ENCODE assay signal across 8 cellular contexts in the genomic region with DNA sequence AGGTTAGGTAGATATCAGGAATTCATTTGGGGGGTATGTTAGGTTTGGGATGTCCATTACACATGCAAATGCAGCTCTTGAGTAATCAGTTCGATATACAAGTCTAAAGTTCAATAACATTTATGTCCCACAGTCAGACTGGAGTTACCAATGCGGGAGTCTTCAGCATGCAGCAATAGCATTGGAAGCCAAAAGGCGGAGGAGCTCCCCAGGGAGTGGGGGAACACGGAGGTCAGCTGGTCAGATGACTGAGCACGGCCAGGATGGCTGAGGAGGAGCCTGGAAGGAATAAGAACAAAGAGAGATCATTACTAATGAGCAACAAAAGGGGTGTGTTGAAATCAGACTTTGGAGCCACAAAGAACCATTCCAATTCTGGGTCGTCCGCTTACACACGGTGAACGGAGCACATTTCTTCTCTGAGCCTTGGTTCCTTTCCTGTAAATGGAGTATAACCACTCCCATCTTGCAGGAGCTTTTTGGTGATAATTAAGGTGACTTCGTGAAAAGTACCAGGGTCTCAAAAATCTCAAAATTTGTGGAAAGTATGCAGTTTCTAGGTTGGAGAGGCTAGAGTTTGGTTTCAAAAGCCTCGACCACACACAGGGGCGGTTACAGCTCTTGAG. TPM values are rescaled to one million over a fixed set of nuclear protein-coding genes. Genes with fewer than 3 reads are reported as not detected.
A peak's percentile ranks its signal among the peaks of the same experiment; 100 is the strongest.
DNase-seq lines count a peak whose midpoint lies in the region; ATAC-seq and TF ChIP-seq lines count a peak whose summit lies in the region.

No MANE protein-coding gene starts in this region.

- peaks cover 6% of the 10 kb centered on the region for H3K9me3 ChIP-seq in A673 (ENCODE audit: low read depth, low read length, poor library complexity, severe bottlenecking)

- CTCF ChIA-PET in A673 (lab: Charles Lee) (interaction anchor here (0.6 kb wide), 1 partner anchor 67 kb away, joined by 3 read pairs; no protein-coding TSS in a partner anchor), HEK293T (lab: Yijun Ruan, JAX) (interaction anchor here (1.8 kb wide), 1 partner anchor 67 kb away, joined by 4 read pairs; no protein-coding TSS in a partner anchor)

- peaks cover 36% of the 10 kb centered on the region for H3K36me3 Mint-ChIP-seq in activated T-helper 1 cell treated with anti-CD3 and anti-CD28 coated beads, Interleukin-12 subunit alpha, Interleukin-12 subunit beta, Interleukin-2, Interleukin-4 antibody, amounts not matched to agents 30 ng/mL and 10 ng/mL and 1 ng/mL, durations not matched to agents 14 hours and 24 hours and 36 hours (ENCODE audit: low read depth)

- H3K4me3 ChIP-seq in A673 (ENCODE audit: low read depth, low read length, poor library complexity, severe bottlenecking) (peak overlapping the region; percentile 55), retinal pigment epithelial cell (ENCODE audit: low read length) (peak overlapping the region; percentile 19)

- H3K4me1 ChIP-seq in A673 (ENCODE audit: insufficient read depth, low read length, poor library complexity, severe bottlenecking), result peaks cover 9% of the 10 kb centered on the region

- peak overlapping the region; percentile 87 for H3K27ac ChIP-seq in A673 (ENCODE audit: low read depth, low read length, poor library complexity, severe bottlenecking)

- peaks cover 41% of the 10 kb centered on the region for H3K4me1 Mint-ChIP-seq in activated T-helper 1 cell treated with anti-CD3 and anti-CD28 coated beads, Interleukin-12 subunit alpha, Interleukin-12 subunit beta, Interleukin-2, Interleukin-4 antibody, amounts not matched to agents 30 ng/mL and 10 ng/mL and 1 ng/mL, durations not matched to agents 14 hours and 24 hours and 36 hours (ENCODE audit: low read depth)

- peaks cover 25% of the 10 kb centered on the region for H3K36me3 ChIP-seq in A673 (ENCODE audit: insufficient read depth, low read length, poor library complexity, severe bottlenecking)

- DNase-seq in A673 (ENCODE audit: low spot score), result no peak
- no peak for DNase-seq in HEK293T (ENCODE audit: extremely low spot score)
- DNase-seq in activated T-helper 1 cell treated with anti-CD3 and anti-CD28 coated beads, Interleukin-12 subunit alpha, Interleukin-12 subunit beta, Interleukin-2, Interleukin-4 antibody, amounts not matched to agents 30 ng/mL and 10 ng/mL and 1 ng/mL, durations not matched to agents 14 hours and 24 hours and 36 hours (ENCODE audit: low spot score), result no peak
- peak; percentile 89 for DNase-seq in left cardiac atrium
- no peak for DNase-seq in retinal pigment epithelial cell (ENCODE audit: low read depth)
- DNase-seq in 8988T, result no peak
- no peak for DNase-seq in LoVo (ENCODE audit: low spot score)
- DNase-seq in NCI-H524 treated with DMSO at 0.1 percent for 48 hours (lab: John Stamatoyannopoulos, UW), result no peak

- POLR2A ChIA-PET in A673 (lab: Charles Lee; ENCODE audit: low non-redundant PET) (no interaction called here), HEK293T (lab: Yijun Ruan, JAX) (interaction anchor here (2.2 kb wide), 1 partner anchor 21 kb away, joined by 9 read pairs; the partner anchor contains the start of gene DEPP1)

- peak; percentile 46 to 54 for ATAC-seq in left cardiac atrium

- TF ChIP-seq CTCF in A673 (conservative IDR thresholded peaks at IDR 0.05; ENCODE audit: low read depth, low read length), result no peak
- TF ChIP-seq CTCF in retinal pigment epithelial cell (conservative IDR thresholded peaks at IDR 0.05; ENCODE audit: low read depth, low read length), result no peak

- peak overlapping the region; percentile 93 for H3K27ac Mint-ChIP-seq in activated T-helper 1 cell treated with anti-CD3 and anti-CD28 coated beads, Interleukin-12 subunit alpha, Interleukin-12 subunit beta, Interleukin-2, Interleukin-4 antibody, amounts not matched to agents 30 ng/mL and 10 ng/mL and 1 ng/mL, durations not matched to agents 14 hours and 24 hours and 36 hours

- peak overlapping the region; percentile 83 for H3K4me3 Mint-ChIP-seq in activated T-helper 1 cell treated with anti-CD3 and anti-CD28 coated beads, Interleukin-12 subunit alpha, Interleukin-12 subunit beta, Interleukin-2, Interleukin-4 antibody, amounts not matched to agents 30 ng/mL and 10 ng/mL and 1 ng/mL, durations not matched to agents 14 hours and 24 hours and 36 hours

- intact Hi-C loops in A673 (cut with micrococcal nuclease; ENCODE audit: unreplicated experiment), result loop anchor here (10.0 kb wide), 1 partner anchor 675 kb away; the partner anchor contains the start of gene ZFAND4
- intact Hi-C loops in activated T-helper 1 cell treated with anti-CD3 and anti-CD28 coated beads, Interleukin-12 subunit alpha, Interleukin-12 subunit beta, Interleukin-2, Interleukin-4 antibody, amounts not matched to agents 30 ng/mL and 10 ng/mL and 1 ng/mL, durations not matched to agents 14 hours and 24 hours and 36 hours (cut with micrococcal nuclease), result loop anchor here (2.0 to 10.0 kb wide), 5 partner anchors 67 to 1025 kb away; partner anchors contain the start of genes ALOX5 and ZFAND4
- intact Hi-C loops in left cardiac atrium (cut with DNase I), result no loop called here

- peaks cover 19% of the 10 kb centered on the region for H3K9me3 Mint-ChIP-seq in activated T-helper 1 cell treated with anti-CD3 and anti-CD28 coated beads, Interleukin-12 subunit alpha, Interleukin-12 subunit beta, Interleukin-2, Interleukin-4 antibody, amounts not matched to agents 30 ng/mL and 10 ng/mL and 1 ng/mL, durations not matched to agents 14 hours and 24 hours and 36 hours

- H3K27me3 ChIP-seq in A673 (replicated peaks; ENCODE audit: insufficient read depth, low read depth, low read length, poor library complexity), result no peaks in the 10 kb centered on the region

- peaks cover 7% of the 10 kb centered on the region for H3K27me3 Mint-ChIP-seq in activated T-helper 1 cell treated with anti-CD3 and anti-CD28 coated beads, Interleukin-12 subunit alpha, Interleukin-12 subunit beta, Interleukin-2, Interleukin-4 antibody, amounts not matched to agents 30 ng/mL and 10 ng/mL and 1 ng/mL, durations not matched to agents 14 hours and 24 hours and 36 hours (ENCODE audit: insufficient read depth)

- BruUV-seq in A673 (replicated peaks; lab: Mats Ljungman, UMichigan), result TSS peak; percentile 95

TF ChIP-seq in HEK293T, 16 proteins besides CTCF, POLR2A, EP300 and RAD21:
- peak; percentile 71; the same call in 1 of the 2 replicates for TF ChIP-seq L3MBTL2 (conservative IDR thresholded peaks at IDR 0.05)
- no peak for TF ChIP-seq FOXA1 (IDR thresholded peaks at IDR 0.05)

RNA-seq across cellular contexts. Expression of gene ZNF22, which starts 0.5 kb away (rescaled TPM):
- 41.8 and 42.1 TPM in 2 replicates for total RNA-seq in A673 (2021)
- 23.1 and 25.6 TPM in 2 replicates for total RNA-seq in activated T-helper 1 cell treated with anti-CD3 and anti-CD28 coated beads, Interleukin-12 subunit alpha, Interleukin-12 subunit beta, Interleukin-2, Interleukin-4 antibody, amounts not matched to agents 30 ng/mL and 10 ng/mL and 1 ng/mL, durations not matched to agents 14 hours and 24 hours and 36 hours
- 10 to 100 TPM; 18.9 to 21.1 TPM for total RNA-seq in left cardiac atrium

RNA-seq across cellular contexts. Expression of gene DEPP1, which starts 21.6 kb away (rescaled TPM):
- 0.54 and 1.1 TPM in 2 replicates for total RNA-seq in A673 (2021)
- total RNA-seq in activated T-helper 1 cell treated with anti-CD3 and anti-CD28 coated beads, Interleukin-12 subunit alpha, Interleukin-12 subunit beta, Interleukin-2, Interleukin-4 antibody, amounts not matched to agents 30 ng/mL and 10 ng/mL and 1 ng/mL, durations not matched to agents 14 hours and 24 hours and 36 hours, result 4.6 and 5.3 TPM in 2 replicates
- 10 to 100 TPM; 36.7 to 49.2 TPM for total RNA-seq in left cardiac atrium

RNA-seq across cellular contexts. Expression of gene RASSF4, which starts 40.6 kb away (rescaled TPM):
- 0.71 and 1.6 TPM in 2 replicates for total RNA-seq in A673 (2021)
- 1.3 and 2.5 TPM in 2 replicates for total RNA-seq in activated T-helper 1 cell treated with anti-CD3 and anti-CD28 coated beads, Interleukin-12 subunit alpha, Interleukin-12 subunit beta, Interleukin-2, Interleukin-4 antibody, amounts not matched to agents 30 ng/mL and 10 ng/mL and 1 ng/mL, durations not matched to agents 14 hours and 24 hours and 36 hours
- 10 to 100 TPM; 48.9 to 71.5 TPM for total RNA-seq in left cardiac atrium

Comparison
In these comparisons a context has a peak if more than half of its experiments do, and no peak if none do; other contexts are left out.
1. RNA of gene RASSF4, which starts 40.6 kb away (total RNA-seq): 48.9 to 71.5 TPM in left cardiac atrium; 1.3 to 2.5 TPM in activated T-helper 1 cell treated with anti-CD3 and anti-CD28 coated beads, Interleukin-12 subunit alpha, Interleukin-12 subunit beta, Interleukin-2, Interleukin-4 antibody, amounts not matched to agents 30 ng/mL and 10 ng/mL and 1 ng/mL, durations not matched to agents 14 hours and 24 hours and 36 hours and 0.71 to 1.6 TPM in A673; every median in the first group is over 10 times any median in the second.
2. intact Hi-C loops: an anchor here in A673 (10.0 kb wide) and activated T-helper 1 cell treated with anti-CD3 and anti-CD28 coated beads, Interleukin-12 subunit alpha, Interleukin-12 subunit beta, Interleukin-2, Interleukin-4 antibody, amounts not matched to agents 30 ng/mL and 10 ng/mL and 1 ng/mL, durations not matched to agents 14 hours and 24 hours and 36 hours (2.0 to 10.0 kb wide); none called in left cardiac atrium.